ENCODE assay signal across 11 cellular contexts in genomic region chr17:40915721-40916256, GRCh38. TPM values are rescaled to one million over a fixed set of nuclear protein-coding genes. Genes with fewer than 3 reads are reported as not detected.
DNase-seq lines count a peak whose midpoint lies in the region; ATAC-seq and TF ChIP-seq lines count a peak whose summit lies in the region.
"Had no signal": no experiment of that assay in that cellular context is flagged by ENCODE, and none has a peak within 500 bp of the region (broad histone marks: within the 10 kb centered on the region; RNA-seq: fewer than 3 reads in every experiment).

No MANE protein-coding gene starts in this region.

- H3K36me3 ChIP-seq in skeletal muscle satellite cell (ENCODE audit: insufficient read depth, low read length): no peaks in the 10 kb centered on the region
- H3K36me3 ChIP-seq in MG63: no peaks in the 10 kb centered on the region

- H3K4me3 Mint-ChIP-seq in activated naive CD8-positive, alpha-beta T cell treated with anti-CD3 and anti-CD28 coated beads for 36 hours: no peak overlapping the region
- no peak overlapping the region for H3K4me3 Mint-ChIP-seq in activated naive CD4-positive, alpha-beta T cell treated with anti-CD3 and anti-CD28 coated beads, Interleukin-2, amount 10 ng/mL, durations not matched to agents 7 days and 5 days
- H3K4me3 Mint-ChIP-seq: activated CD4-positive, alpha-beta memory T cell treated with anti-CD3 and anti-CD28 coated beads, Interleukin-2, amount 10 ng/mL, durations not matched to agents 7 days and 5 days had no signal

- H3K27ac Mint-ChIP-seq in activated naive CD8-positive, alpha-beta T cell treated with anti-CD3 and anti-CD28 coated beads for 36 hours: no peak overlapping the region
- H3K27ac Mint-ChIP-seq in activated naive CD4-positive, alpha-beta T cell treated with anti-CD3 and anti-CD28 coated beads, Interleukin-2, amount 10 ng/mL, durations not matched to agents 7 days and 5 days: no peak overlapping the region
- H3K27ac Mint-ChIP-seq: activated CD4-positive, alpha-beta memory T cell treated with anti-CD3 and anti-CD28 coated beads, Interleukin-2, amount 10 ng/mL, durations not matched to agents 7 days and 5 days had no signal

- no peaks in the 10 kb centered on the region for H3K36me3 Mint-ChIP-seq in activated naive CD8-positive, alpha-beta T cell treated with anti-CD3 and anti-CD28 coated beads for 36 hours
- H3K36me3 Mint-ChIP-seq in activated naive CD4-positive, alpha-beta T cell treated with anti-CD3 and anti-CD28 coated beads, Interleukin-2, amount 10 ng/mL, durations not matched to agents 7 days and 5 days: no peaks in the 10 kb centered on the region

- no peak for TF ChIP-seq CTCF in GM12865 (IDR thresholded peaks at IDR 0.05; ENCODE audit: insufficient read depth, low read depth, low read length, missing control alignments)

- H3K4me2 ChIP-seq in skeletal muscle satellite cell (ENCODE audit: low read length): no peak overlapping the region

- H3K4me1 Mint-ChIP-seq in activated naive CD8-positive, alpha-beta T cell treated with anti-CD3 and anti-CD28 coated beads for 36 hours: peaks cover 7% of the 10 kb centered on the region
- peaks cover under 1% of the 10 kb centered on the region for H3K4me1 Mint-ChIP-seq in activated naive CD4-positive, alpha-beta T cell treated with anti-CD3 and anti-CD28 coated beads, Interleukin-2, amount 10 ng/mL, durations not matched to agents 7 days and 5 days
- H3K4me1 Mint-ChIP-seq: activated CD4-positive, alpha-beta memory T cell treated with anti-CD3 and anti-CD28 coated beads, Interleukin-2, amount 10 ng/mL, durations not matched to agents 7 days and 5 days had no signal

- H3K9me3 Mint-ChIP-seq in activated naive CD8-positive, alpha-beta T cell treated with anti-CD3 and anti-CD28 coated beads for 36 hours: no peaks in the 10 kb centered on the region
- H3K9me3 Mint-ChIP-seq in activated naive CD4-positive, alpha-beta T cell treated with anti-CD3 and anti-CD28 coated beads, Interleukin-2, amount 10 ng/mL, durations not matched to agents 7 days and 5 days: no peaks in the 10 kb centered on the region
- H3K9me3 Mint-ChIP-seq: activated CD4-positive, alpha-beta memory T cell treated with anti-CD3 and anti-CD28 coated beads, Interleukin-2, amount 10 ng/mL, durations not matched to agents 7 days and 5 days had no signal

- H3K4me3 ChIP-seq in GM12865 (ENCODE audit: low read depth, low read length) (no peak overlapping the region), skeletal muscle satellite cell (ENCODE audit: low read length) (peak overlapping the region; percentile 7), MG63 (no peak overlapping the region)

- H3K9ac ChIP-seq in skeletal muscle satellite cell (ENCODE audit: low read depth, low read length): peak overlapping the region; percentile 67

- H3K9me3 ChIP-seq in skeletal muscle satellite cell (replicated peaks; ENCODE audit: low read length) (no peaks in the 10 kb centered on the region), MG63 (no peaks in the 10 kb centered on the region)

- DNase-seq in GM12865 (ENCODE audit: low read depth): peak; percentile 58
- DNase-seq in MV-4-11 (lab: John Stamatoyannopoulos, UW): peak; percentile 91
- no peak for DNase-seq in MG63
- no peak for DNase-seq in activated CD8-positive, alpha-beta memory T cell treated with anti-CD3 and anti-CD28 coated beads, Interleukin-2, amount 50 U/mL, for 48 hours
- no peak for DNase-seq in activated naive CD8-positive, alpha-beta T cell treated with anti-CD3 and anti-CD28 coated beads for 36 hours
- DNase-seq in activated naive CD4-positive, alpha-beta T cell treated with anti-CD3 and anti-CD28 coated beads, Interleukin-2, amount 10 ng/mL, durations not matched to agents 7 days and 5 days: no peak
- DNase-seq: activated CD4-positive, alpha-beta memory T cell treated with anti-CD3 and anti-CD28 coated beads, Interleukin-2, amount 10 ng/mL, durations not matched to agents 7 days and 5 days had no signal

- H3K4me1 ChIP-seq in skeletal muscle satellite cell (ENCODE audit: control insufficient read depth, insufficient read depth, low read length): peaks cover 44% of the 10 kb centered on the region

- peak; percentile 6 for ATAC-seq in esophagus mucosa

- peaks cover 4% of the 10 kb centered on the region for H3K27me3 Mint-ChIP-seq in activated naive CD8-positive, alpha-beta T cell treated with anti-CD3 and anti-CD28 coated beads for 36 hours
- H3K27me3 Mint-ChIP-seq in activated naive CD4-positive, alpha-beta T cell treated with anti-CD3 and anti-CD28 coated beads, Interleukin-2, amount 10 ng/mL, durations not matched to agents 7 days and 5 days: peaks cover 24% of the 10 kb centered on the region

- no peaks in the 10 kb centered on the region for H3K27me3 ChIP-seq in skeletal muscle satellite cell (ENCODE audit: control insufficient read depth, insufficient read depth, low read length)
- no peaks in the 10 kb centered on the region for H3K27me3 ChIP-seq in MG63

- CTCF ChIA-PET in activated naive CD4-positive, alpha-beta T cell treated with anti-CD3 and anti-CD28 coated beads, Interleukin-2, amount 10 ng/mL, durations not matched to agents 7 days and 5 days (lab: Charles Lee): interaction anchor here (0.5 kb wide), 1 partner anchor 778 kb away, joined by 3 read pairs; no protein-coding TSS in a partner anchor

RNA-seq across cellular contexts. Expression of gene KRT23, which starts 21.7 kb away (rescaled TPM):
- total RNA-seq in esophagus mucosa: 3.1 TPM
- total RNA-seq in skeletal muscle satellite cell (2012; rRNA removed): not detected in 2 replicates
- 0.07 TPM in 1 of 2 replicates, not detected in the other for total RNA-seq in MG63 (2014; rRNA removed; shearing (Covaris generic); ENCODE audit: low replicate concordance)
- total RNA-seq in activated naive CD8-positive, alpha-beta T cell treated with anti-CD3 and anti-CD28 coated beads for 36 hours: not detected
- total RNA-seq: activated CD4-positive, alpha-beta memory T cell treated with anti-CD3 and anti-CD28 coated beads, Interleukin-2, amount 10 ng/mL, durations not matched to agents 7 days and 5 days; Daoy; RPMI7951 had no signal

RNA-seq across cellular contexts. Expression of gene KRT20, which starts 30.7 kb away (rescaled TPM):
- total RNA-seq in esophagus mucosa: 0.20 TPM
- total RNA-seq in skeletal muscle satellite cell (2012; rRNA removed): not detected in 2 replicates
- not detected in 2 replicates for total RNA-seq in MG63 (2014; rRNA removed; shearing (Covaris generic); ENCODE audit: low replicate concordance)
- total RNA-seq in activated naive CD8-positive, alpha-beta T cell treated with anti-CD3 and anti-CD28 coated beads for 36 hours: not detected
- total RNA-seq: activated CD4-positive, alpha-beta memory T cell treated with anti-CD3 and anti-CD28 coated beads, Interleukin-2, amount 10 ng/mL, durations not matched to agents 7 days and 5 days; Daoy; RPMI7951 had no signal

RNA-seq across cellular contexts. Expression of gene KRT12, which starts 48.8 kb away (rescaled TPM):
- total RNA-seq in esophagus mucosa: not detected
- not detected in 2 replicates for total RNA-seq in skeletal muscle satellite cell (2012; rRNA removed)
- not detected in 2 replicates for total RNA-seq in MG63 (2014; rRNA removed; shearing (Covaris generic); ENCODE audit: low replicate concordance)
- not detected for total RNA-seq in activated naive CD8-positive, alpha-beta T cell treated with anti-CD3 and anti-CD28 coated beads for 36 hours
- total RNA-seq: activated CD4-positive, alpha-beta memory T cell treated with anti-CD3 and anti-CD28 coated beads, Interleukin-2, amount 10 ng/mL, durations not matched to agents 7 days and 5 days; Daoy; RPMI7951 had no signal

RNA-seq across cellular contexts. Expression of gene KRT39, which starts 51.0 kb away (rescaled TPM):
- total RNA-seq in esophagus mucosa: not detected
- not detected in 2 replicates for total RNA-seq in skeletal muscle satellite cell (2012; rRNA removed)
- not detected in 2 replicates for total RNA-seq in MG63 (2014; rRNA removed; shearing (Covaris generic); ENCODE audit: low replicate concordance)
- not detected for total RNA-seq in activated naive CD8-positive, alpha-beta T cell treated with anti-CD3 and anti-CD28 coated beads for 36 hours
- total RNA-seq: activated CD4-positive, alpha-beta memory T cell treated with anti-CD3 and anti-CD28 coated beads, Interleukin-2, amount 10 ng/mL, durations not matched to agents 7 days and 5 days; Daoy had no signal

Comparison
In these comparisons a context has a peak if more than half of its experiments do, and no peak if none do; other contexts are left out.
1. DNase-seq: peak in GM12865 (single experiment) and MV-4-11 (single experiment); none in MG63 (single experiment), activated CD8-positive, alpha-beta memory T cell treated with anti-CD3 and anti-CD28 coated beads, Interleukin-2, amount 50 U/mL, for 48 hours (single experiment), activated naive CD8-positive, alpha-beta T cell treated with anti-CD3 and anti-CD28 coated beads for 36 hours (single experiment) and activated naive CD4-positive, alpha-beta T cell treated with anti-CD3 and anti-CD28 coated beads, Interleukin-2, amount 10 ng/mL, durations not matched to agents 7 days and 5 days (single experiment).